ENCODE assay signal across 1 cellular context in genomic region chrX:133926809-133927208, GRCh38.
TF ChIP-seq lines count a peak whose summit lies in the region.

No MANE protein-coding gene starts in this region.

TF ChIP-seq in H1, 55 proteins besides CTCF, POLR2A, EP300 and RAD21 (continued from another document):
- TF ChIP-seq USF2 (IDR thresholded peaks at IDR 0.05; ENCODE audit: low read length) = no peak
- no peak for TF ChIP-seq CHD7 (IDR thresholded peaks at IDR 0.05; ENCODE audit: insufficient replicate concordance, low read length)
- no peak for TF ChIP-seq SAP30 (IDR thresholded peaks at IDR 0.05; ENCODE audit: insufficient read depth, insufficient replicate concordance, low read length)
